29 cellular contexts compared by ENCODE assay signal in the genomic region with DNA sequence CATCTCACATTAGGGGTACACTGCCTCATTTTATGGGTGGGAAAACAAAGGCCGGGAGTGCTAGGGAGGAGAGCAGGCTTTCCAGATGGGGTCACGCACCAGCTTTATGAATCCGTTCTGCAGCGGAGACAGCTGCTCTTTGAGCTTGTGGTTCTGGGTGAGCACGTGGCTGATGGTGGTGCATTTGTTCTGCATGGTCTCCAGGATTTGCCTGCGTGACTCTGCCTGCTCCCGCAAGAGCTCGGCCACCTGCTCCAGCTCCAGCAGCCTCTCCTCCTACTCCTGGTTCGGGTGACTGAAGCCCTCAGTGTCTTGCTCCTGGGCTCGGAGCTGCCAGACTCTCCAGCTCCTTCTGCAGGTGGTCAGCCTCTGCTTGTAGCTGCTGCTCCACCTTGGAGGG.
"Had no signal": no experiment of that assay in that cellular context is flagged by ENCODE, and none has a peak within 500 bp of the region (broad histone marks: within the 10 kb centered on the region; RNA-seq: fewer than 3 reads in every experiment).

No MANE protein-coding gene starts in this region.

- H3K27me3 ChIP-seq: heart left ventricle, left lung, ovary, spleen, suprapubic skin, tibial artery, upper lobe of right lung had no signal

- H3K27me3 Mint-ChIP-seq: naive thymus-derived CD8-positive, alpha-beta T cell; progenitor cell of endocrine pancreas; stimulated activated naive CD8-positive, alpha-beta T cell treated with anti-CD3 and anti-CD28 coated beads, Interleukin-15, Interleukin-2, amounts not matched to agents 100 ng/mL and 50 ng/mL, for 24 hours had no signal

- H3K9me3 ChIP-seq: heart left ventricle, left lung, neutrophil, ovary, spleen, suprapubic skin, thoracic aorta, tibial artery, upper lobe of right lung had no signal

- H3K9me3 Mint-ChIP-seq: immature natural killer cell; mesothelial cell of epicardium; naive thymus-derived CD8-positive, alpha-beta T cell; nephron; neural crest cell; stimulated activated effector memory CD8-positive, alpha-beta T cell treated with anti-CD3 and anti-CD28 coated beads, Interleukin-12 subunit alpha, Interleukin-12 subunit beta, amount 100 ng/mL, for 72 hours; stimulated activated naive CD8-positive, alpha-beta T cell treated with anti-CD3 and anti-CD28 coated beads, Interleukin-15, Interleukin-2, amounts not matched to agents 100 ng/mL and 50 ng/mL, for 24 hours had no signal

- H3K27ac Mint-ChIP-seq: immature natural killer cell; mesothelial cell of epicardium; progenitor cell of endocrine pancreas; stimulated activated effector memory CD8-positive, alpha-beta T cell treated with anti-CD3 and anti-CD28 coated beads, Interleukin-12 subunit alpha, Interleukin-12 subunit beta, amount 100 ng/mL, for 72 hours; stimulated activated naive CD8-positive, alpha-beta T cell treated with anti-CD3 and anti-CD28 coated beads, Interleukin-15, Interleukin-2, amounts not matched to agents 100 ng/mL and 50 ng/mL, for 24 hours had no signal

- H3K36me3 Mint-ChIP-seq: immature natural killer cell; mesothelial cell of epicardium; naive thymus-derived CD8-positive, alpha-beta T cell; stimulated activated effector memory CD8-positive, alpha-beta T cell treated with anti-CD3 and anti-CD28 coated beads, Interleukin-12 subunit alpha, Interleukin-12 subunit beta, amount 100 ng/mL, for 72 hours had no signal

- H3K36me3 ChIP-seq: heart left ventricle, left lung, neutrophil, ovary, suprapubic skin, thoracic aorta, upper lobe of right lung had no signal

- H3K4me3 ChIP-seq: heart left ventricle, left lung, lung, ovary, spleen, suprapubic skin, thoracic aorta, tibial artery, upper lobe of right lung had no signal

- H3K27ac ChIP-seq: heart left ventricle, left lung, neutrophil, ovary, spleen, suprapubic skin, thoracic aorta, tibial artery, upper lobe of right lung had no signal

- H3K4me3 Mint-ChIP-seq: immature natural killer cell; mesothelial cell of epicardium; naive thymus-derived CD8-positive, alpha-beta T cell; nephron; neural crest cell; stimulated activated effector memory CD8-positive, alpha-beta T cell treated with anti-CD3 and anti-CD28 coated beads, Interleukin-12 subunit alpha, Interleukin-12 subunit beta, amount 100 ng/mL, for 72 hours; stimulated activated naive CD8-positive, alpha-beta T cell treated with anti-CD3 and anti-CD28 coated beads, Interleukin-15, Interleukin-2, amounts not matched to agents 100 ng/mL and 50 ng/mL, for 24 hours had no signal

- ATAC-seq: heart left ventricle; left colon; left lung; naive thymus-derived CD8-positive, alpha-beta T cell; right cardiac atrium; sciatic nerve; stimulated activated effector memory CD8-positive, alpha-beta T cell treated with anti-CD3 and anti-CD28 coated beads, Interleukin-12 subunit alpha, Interleukin-12 subunit beta, amount 100 ng/mL, for 72 hours; upper lobe of right lung had no signal

- DNase-seq: heart left ventricle; hypothalamus; immature natural killer cell; kidney; left colon; left lung; mesendoderm; naive thymus-derived CD8-positive, alpha-beta T cell; occipital lobe; ovary; right cardiac atrium; small intestine; spleen; stimulated activated CD4-positive, alpha-beta T cell treated with anti-CD3 and anti-CD28 coated beads, Interleukin-4, amount 100 ng/mL, for 24 hours; stimulated activated naive CD4-positive, alpha-beta T cell; tibial artery; trophoblast cell; upper lobe of right lung had no signal
